Comparison of ENCODE assay signal across 2 cellular contexts in genomic region chr2:172102159-172102857, GRCh38.
A peak's percentile ranks its signal among the peaks of the same experiment; 100 is the strongest.
TF ChIP-seq lines count a peak whose summit lies in the region.

No MANE protein-coding gene starts in this region.

TF ChIP-seq in IMR-90, 13 proteins besides CTCF, POLR2A, EP300 and RAD21:
- no peak for TF ChIP-seq RFX5 (IDR thresholded peaks at IDR 0.05; ENCODE audit: low read depth, low read length)
- peak; percentile 11; the same call in 1 of the 2 replicates for TF ChIP-seq MAZ (IDR thresholded peaks at IDR 0.05; ENCODE audit: borderline replicate concordance, low read depth, low read length)
- 0 out of 2 replicates have a peak, but pooled peaks have one; percentile 29 for TF ChIP-seq MXI1 (IDR thresholded peaks at IDR 0.05; ENCODE audit: borderline replicate concordance, low read depth, low read length)
- no peak for TF ChIP-seq NFE2L2 (IDR thresholded peaks at IDR 0.05; ENCODE audit: low read depth, low read length)
- 0 out of 2 replicates have a peak, but pooled peaks have one; percentile 59 for TF ChIP-seq CHD1 (IDR thresholded peaks at IDR 0.05; ENCODE audit: low read depth, low read length)
- TF ChIP-seq USF2 (IDR thresholded peaks at IDR 0.05; ENCODE audit: low read depth, low read length), result no peak

TF ChIP-seq in endothelial cell of umbilical vein, 7 proteins besides CTCF, POLR2A, EP300 and RAD21:
- TF ChIP-seq GATA2 (IDR thresholded peaks at IDR 0.05; ENCODE audit: insufficient read depth, insufficient read length, low read depth, low read length), result no peak
- TF ChIP-seq POLR2AphosphoS5 (IDR thresholded peaks at IDR 0.05; ENCODE audit: insufficient read depth, low read depth, low read length), result no peak
- TF ChIP-seq JUN (IDR thresholded peaks at IDR 0.05; ENCODE audit: borderline replicate concordance, insufficient read depth, insufficient read length, low read depth), result no peak
- TF ChIP-seq EZH2 (IDR thresholded peaks at IDR 0.05; ENCODE audit: borderline replicate concordance, low read depth, low read length, severe bottlenecking), result no peak
- TF ChIP-seq MYC (IDR thresholded peaks at IDR 0.05; ENCODE audit: low read depth, low read length), result no peak
- TF ChIP-seq FOS (IDR thresholded peaks at IDR 0.05; ENCODE audit: borderline replicate concordance, insufficient read depth, low read length), result no peak
- no peak for TF ChIP-seq MAX (IDR thresholded peaks at IDR 0.05; ENCODE audit: insufficient read depth, insufficient read length)
TF ChIP-seq in endothelial cell of umbilical vein: peak in this region for 0.
